Comparison of ENCODE assay signal across 14 cellular contexts in the genomic region with DNA sequence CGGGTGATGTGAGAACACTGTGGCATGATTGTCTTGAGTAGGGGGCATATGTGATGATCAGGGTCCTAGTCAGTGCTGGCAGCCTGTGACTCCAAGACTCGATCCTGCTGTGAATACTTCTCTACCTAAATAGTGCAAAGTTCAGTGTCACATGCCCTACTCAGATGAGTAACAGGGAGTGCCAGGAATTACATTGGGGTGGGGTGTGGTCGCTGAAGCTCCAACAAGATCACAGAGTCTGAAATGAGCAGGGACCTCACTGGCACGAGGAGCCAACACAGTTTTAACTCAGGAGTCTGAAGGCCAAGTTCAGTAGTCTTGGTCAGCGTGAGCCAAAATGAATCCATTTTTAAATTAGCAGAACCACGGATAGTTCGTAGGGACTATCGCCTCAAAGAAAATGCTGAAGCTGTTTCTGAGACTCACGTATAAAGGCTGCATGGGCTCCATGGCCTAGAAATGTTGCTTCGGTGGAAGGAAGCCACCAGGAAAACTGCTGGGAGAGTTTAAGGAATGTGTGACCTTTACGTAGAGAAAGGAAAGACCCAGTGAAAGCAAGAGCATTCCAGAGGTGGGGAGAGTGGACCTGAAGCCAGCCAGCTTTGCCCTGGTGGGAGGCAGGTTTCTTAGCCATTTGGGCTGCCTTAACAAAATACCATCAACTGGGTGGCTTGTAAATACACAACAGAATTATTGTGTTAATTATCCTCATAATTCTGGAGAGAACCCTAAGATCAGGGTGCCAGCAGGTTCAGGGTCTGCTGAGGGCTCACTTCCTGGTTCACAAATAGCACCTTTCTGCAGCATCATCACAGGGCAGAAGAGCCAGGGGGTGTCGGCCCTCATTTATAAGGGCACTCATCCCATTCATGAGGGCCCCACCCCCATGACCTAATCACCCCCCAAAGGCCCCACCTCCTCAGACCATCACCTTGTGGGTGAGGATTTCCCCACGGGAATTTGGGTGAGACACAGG.
DNase-seq lines count a peak whose midpoint lies in the region; ATAC-seq, FAIRE-seq and TF ChIP-seq lines count a peak whose summit lies in the region.
"Had no signal": no experiment of that assay in that cellular context is flagged by ENCODE, and none has a peak within 500 bp of the region (broad histone marks: within the 10 kb centered on the region; RNA-seq: fewer than 3 reads in every experiment).

No MANE protein-coding gene starts in this region.

- dilution Hi-C loops in keratinocyte (cut with MboI; ENCODE audit: extremely low pct_ligation_motif_present, low sequenced_read_pairs) = no loop called here

- no peaks in the 10 kb centered on the region for H3K9me1 ChIP-seq in keratinocyte (ENCODE audit: control insufficient read depth, extremely low read depth, insufficient read depth, low read length)

- no peak for FAIRE-seq in bronchial epithelial cell (lab: Jason Lieb, UNC)
- no peak for FAIRE-seq in keratinocyte (lab: Jason Lieb, UNC)
- FAIRE-seq in GM12892 (lab: Jason Lieb, UNC) = no peak

- H3K4me2 ChIP-seq in keratinocyte (ENCODE audit: control insufficient read depth, extremely low read depth, insufficient read depth, low read depth, low read length) = peak overlapping the region; percentile 2

- DNase-seq in cardiac muscle cell (ENCODE audit: low read depth in 1 of 2, low spot score in 1 of 2) (peak; percentile 20 to 34), left ventricle myocardium inferior (no peak), bronchial epithelial cell (ENCODE audit: low read depth) (peak; percentile 60), keratinocyte (ENCODE audit: low read depth, low spot score) (peak; percentile 32), GM12892 (ENCODE audit: insufficient read length) (no peak), NCI-H526 (lab: John Stamatoyannopoulos, UW) (no peak), NCI-H446 (lab: John Stamatoyannopoulos, UW) (no peak)
- DNase-seq: activated CD4-positive, alpha-beta T cell treated with anti-CD3 and anti-CD28 coated beads, Interleukin-2, amount 10 ng/mL, durations not matched to agents 24 days and 14 days; aorta; DMS 273 treated with DMSO at 0.1 percent for 48 hours; spleen had no signal

- H3K27me3 ChIP-seq in cardiac muscle cell = no peaks in the 10 kb centered on the region
- no peaks in the 10 kb centered on the region for H3K27me3 ChIP-seq in left ventricle myocardium inferior (ENCODE audit: low read depth)
- no peaks in the 10 kb centered on the region for H3K27me3 ChIP-seq in bronchial epithelial cell (ENCODE audit: control insufficient read depth, insufficient read depth, low read length)
- H3K27me3 ChIP-seq in keratinocyte (ENCODE audit: control insufficient read depth, extremely low read depth, insufficient read depth, low read length) = no peaks in the 10 kb centered on the region
- H3K27me3 ChIP-seq: spleen had no signal

- H3K9me3 ChIP-seq in cardiac muscle cell (ENCODE audit: low read depth) = no peaks in the 10 kb centered on the region
- H3K9me3 ChIP-seq in left ventricle myocardium inferior (replicated peaks) = no peaks in the 10 kb centered on the region
- no peaks in the 10 kb centered on the region for H3K9me3 ChIP-seq in keratinocyte (ENCODE audit: control insufficient read depth, low read depth, low read length)
- H3K9me3 ChIP-seq: spleen, thoracic aorta had no signal

- peaks cover 72% of the 10 kb centered on the region for H3K79me2 ChIP-seq in keratinocyte (ENCODE audit: control insufficient read depth, insufficient read depth, low read length)

- H3K4me1 ChIP-seq in cardiac muscle cell (ENCODE audit: low read depth) (peaks cover 32% of the 10 kb centered on the region), left ventricle myocardium inferior (peaks cover 54% of the 10 kb centered on the region), keratinocyte (ENCODE audit: control insufficient read depth, extremely low read depth, insufficient read depth, low read length) (peaks cover 19% of the 10 kb centered on the region)

- H3K9ac ChIP-seq in keratinocyte (ENCODE audit: control insufficient read depth, extremely low read depth, insufficient read depth, low read length) = no peak overlapping the region

- TF ChIP-seq CTCF in cardiac muscle cell (IDR thresholded peaks at IDR 0.05; ENCODE audit: low read depth, low read length) (no peak), left ventricle myocardium inferior (IDR thresholded peaks at IDR 0.05; ENCODE audit: borderline replicate concordance) (no peak), bronchial epithelial cell (IDR thresholded peaks at IDR 0.05; ENCODE audit: insufficient read depth, low read length, severe bottlenecking) (no peak), keratinocyte (optimal IDR thresholded peaks at IDR 0.05 in 1 of 3, IDR thresholded peaks at IDR 0.05 in 1 of 3, conservative IDR thresholded peaks at IDR 0.05 in 1 of 3; ENCODE audit: extremely low read depth in 1 of 3, insufficient read depth in 2 of 3, low read length in 3 of 3) (no peak)

- no peak overlapping the region for H2AFZ ChIP-seq in keratinocyte (ENCODE audit: control insufficient read depth, low read length)

- H3K27ac ChIP-seq in cardiac muscle cell (peak overlapping the region; percentile 44), left ventricle myocardium inferior (replicated peaks) (no peak overlapping the region), keratinocyte (ENCODE audit: control insufficient read depth, insufficient read depth, low read length) (peak overlapping the region; percentile 65)
- H3K27ac ChIP-seq: spleen, thoracic aorta had no signal

- intact Hi-C loops in left ventricle myocardium inferior (cut with micrococcal nuclease) = loop anchor here (10.0 kb wide), 1 partner anchor 617 kb away; no protein-coding TSS in a partner anchor

- no peak for ATAC-seq in HG02852 (IDR thresholded peaks at IDR 0.05; ENCODE audit: unreplicated experiment)
- ATAC-seq: left lobe of liver had no signal

- H4K20me1 ChIP-seq in keratinocyte (ENCODE audit: control insufficient read depth, extremely low read depth, insufficient read depth, low read length) = peaks cover 3% of the 10 kb centered on the region

- TF ChIP-seq POLR2A in GM12892 (IDR thresholded peaks at IDR 0.05; ENCODE audit: low read depth, low read length) = no peak

- H3K4me3 ChIP-seq in cardiac muscle cell = no peak overlapping the region
- no peak overlapping the region for H3K4me3 ChIP-seq in left ventricle myocardium inferior
- H3K4me3 ChIP-seq in bronchial epithelial cell (ENCODE audit: low read depth, low read length) = no peak overlapping the region
- no peak overlapping the region for H3K4me3 ChIP-seq in keratinocyte (ENCODE audit: control insufficient read depth in 2 of 3, extremely low read depth in 1 of 3, insufficient read depth in 2 of 3, low read depth in 1 of 3, low read length in 3 of 3)
- H3K4me3 ChIP-seq: spleen, thoracic aorta had no signal

- no peaks in the 10 kb centered on the region for H3K36me3 ChIP-seq in cardiac muscle cell
- no peaks in the 10 kb centered on the region for H3K36me3 ChIP-seq in left ventricle myocardium inferior
- H3K36me3 ChIP-seq in bronchial epithelial cell (ENCODE audit: control insufficient read depth, insufficient read depth, low read length) = no peaks in the 10 kb centered on the region
- peaks cover 0 to 8% of the 10 kb centered on the region in 2 experiments for H3K36me3 ChIP-seq in keratinocyte (ENCODE audit: control insufficient read depth in 2 of 2, extremely low read depth in 1 of 2, insufficient read depth in 2 of 2, low read length in 2 of 2)
- H3K36me3 ChIP-seq: thoracic aorta had no signal

Comparison
In these comparisons a context has a peak if more than half of its experiments do, and no peak if none do; other contexts are left out.
1. DNase-seq: peak in cardiac muscle cell (2 of 2), bronchial epithelial cell (single experiment) and keratinocyte (single experiment); none in left ventricle myocardium inferior (single experiment), GM12892 (single experiment), NCI-H526 (0 of 2) and NCI-H446 (0 of 2).